Comparison of ENCODE assay signal across 26 cellular contexts in the genomic region with DNA sequence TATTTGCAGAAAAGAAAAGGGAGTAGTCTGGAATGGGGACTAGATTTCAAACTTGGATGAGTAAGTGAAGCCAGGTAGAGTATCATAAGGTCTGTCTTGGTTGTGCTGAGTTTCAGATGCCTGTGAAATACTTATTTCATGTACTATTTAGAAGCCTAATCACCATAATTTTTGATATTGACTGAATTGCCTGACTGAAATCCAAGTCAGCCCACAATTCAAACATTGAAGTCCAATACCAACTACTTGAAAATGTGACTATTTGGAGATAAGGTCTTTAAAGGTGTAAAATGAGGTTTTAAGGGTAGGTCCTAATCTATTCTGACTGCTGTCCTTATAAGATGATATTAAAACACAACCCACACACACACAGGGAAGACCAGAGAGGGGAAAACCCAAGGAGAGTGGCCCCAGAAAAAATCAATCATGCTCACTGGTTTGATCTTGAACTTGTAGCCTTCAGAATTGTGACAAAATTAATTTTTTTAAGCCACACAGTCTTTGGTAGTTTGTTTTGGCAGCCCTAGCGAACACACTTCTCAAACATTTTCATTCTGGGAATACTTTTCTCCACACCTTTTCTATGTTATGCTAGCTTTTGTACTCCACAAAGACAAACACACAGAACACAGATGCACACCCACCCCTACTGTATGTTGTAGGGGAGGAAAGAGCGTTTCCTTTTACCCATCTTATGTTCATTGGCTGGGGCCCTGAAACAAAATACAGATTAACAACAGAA.
A peak's percentile ranks its signal among the peaks of the same experiment; 100 is the strongest.
DNase-seq lines count a peak whose midpoint lies in the region; ATAC-seq, FAIRE-seq and TF ChIP-seq lines count a peak whose summit lies in the region.
"Had no signal": no experiment of that assay in that cellular context is flagged by ENCODE, and none has a peak within 500 bp of the region (broad histone marks: within the 10 kb centered on the region; RNA-seq: fewer than 3 reads in every experiment).

No MANE protein-coding gene starts in this region.

- in situ Hi-C loops in GM12878 (cut with MboI): no loop called here

- H3K4me1 ChIP-seq in OCI-LY7 (ENCODE audit: insufficient read depth, low read length, poor library complexity, severe bottlenecking) (peaks cover 43% of the 10 kb centered on the region), GM12878 (ENCODE audit: control insufficient read depth, insufficient read depth, low read length) (no peaks in the 10 kb centered on the region; the same call in 1 of the 2 replicates), thymus (ENCODE audit: control insufficient read depth, insufficient read depth, low read length) (peaks cover 10% of the 10 kb centered on the region)

- no peak for TF ChIP-seq CTCF in OCI-LY7 (conservative IDR thresholded peaks at IDR 0.05; ENCODE audit: low read length)
- no peak for TF ChIP-seq CTCF in GM12878 (IDR thresholded peaks at IDR 0.05 in 2 of 3, conservative IDR thresholded peaks at IDR 0.05 in 1 of 3; ENCODE audit: control insufficient read depth in 2 of 3, extremely low read depth in 1 of 3, insufficient read depth in 1 of 3, low read depth in 3 of 3, low read length in 3 of 3)

- H3K4me3 ChIP-seq in OCI-LY7 (ENCODE audit: low read depth, low read length, poor library complexity, severe bottlenecking) (no peak overlapping the region), GM12878 (no peak overlapping the region), thymus (ENCODE audit: low read length) (peak overlapping the region; percentile 6)
- H3K4me3 ChIP-seq: ascending aorta, HAP-1, spleen had no signal

- H3K27me3 Mint-ChIP-seq in activated T-cell treated with anti-CD3 and anti-CD28 coated beads, Interleukin-2, amount 50 U/mL, for 72 hours (ENCODE audit: low read depth): no peaks in the 10 kb centered on the region
- no peaks in the 10 kb centered on the region for H3K27me3 Mint-ChIP-seq in activated T-cell treated with anti-CD3 and anti-CD28 coated beads, Interleukin-2, amount 50 U/mL, for 4 hours (ENCODE audit: low read depth)
- H3K27me3 Mint-ChIP-seq: central memory CD8-positive, alpha-beta T cell; memory B cell had no signal

- H3K79me2 ChIP-seq in OCI-LY7 (ENCODE audit: insufficient read depth, low read depth, low read length): peaks cover 11% of the 10 kb centered on the region; the same call in 1 of the 2 replicates
- H3K79me2 ChIP-seq in GM12878 (ENCODE audit: control insufficient read depth, insufficient read depth, low read length): peaks cover 4% of the 10 kb centered on the region; the same call in 1 of the 2 replicates

- intact Hi-C loops in OCI-LY7 (cut with micrococcal nuclease; ENCODE audit: unreplicated experiment) (no loop called here), GM12878 (cut with micrococcal nuclease; ENCODE audit: unreplicated experiment) (no loop called here)

- peak overlapping the region; percentile 19 to 52 for H3K4me3 Mint-ChIP-seq in activated T-cell treated with anti-CD3 and anti-CD28 coated beads, Interleukin-2, amount 50 U/mL, for 72 hours
- no peak overlapping the region for H3K4me3 Mint-ChIP-seq in activated T-cell treated with anti-CD3 and anti-CD28 coated beads, Interleukin-2, amount 50 U/mL, for 4 hours
- H3K4me3 Mint-ChIP-seq: central memory CD8-positive, alpha-beta T cell had no signal

- CTCF ChIA-PET in OCI-LY7 (lab: Charles Lee; ENCODE audit: unreplicated experiment): no interaction called here
- CTCF ChIA-PET in GM12878 (lab: Yijun Ruan, JAX): interaction anchor here (0.6 to 3.8 kb wide), 4 partner anchors 9 to 40 kb away, joined by 3 to 25 read pairs (median 6); a partner anchor contains a TSS

- TF ChIP-seq EP300 in GM12878 (IDR thresholded peaks at IDR 0.05; ENCODE audit: borderline replicate concordance in 1 of 2, control insufficient read depth in 1 of 2, low read depth in 2 of 2, low read length in 2 of 2): no peak

- H3K27me3 ChIP-seq in GM12878 (replicated peaks in 1 of 2; ENCODE audit: control insufficient read depth in 2 of 2, insufficient read depth in 2 of 2, low read length in 1 of 2) (no peaks in the 10 kb centered on the region), thymus (ENCODE audit: control insufficient read depth, insufficient read depth) (no peaks in the 10 kb centered on the region)
- H3K27me3 ChIP-seq: ascending aorta had no signal

- H4K20me1 ChIP-seq in OCI-LY7 (ENCODE audit: insufficient read depth, low read length) (no peaks in the 10 kb centered on the region), GM12878 (ENCODE audit: control insufficient read depth, insufficient read depth) (no peaks in the 10 kb centered on the region)

- no peak for TF ChIP-seq POLR2A in GM12878 (IDR thresholded peaks at IDR 0.05; ENCODE audit: low read depth, low read length)

- WGBS in GM12878 (ENCODE audit: insufficient coverage, insufficient replicate concordance, low lambda C conversion rate, missing lambda C conversion rate): 100% methylated on average over 2 of the region's 2 CpGs
- 95% methylated on average over 2 of the region's 2 CpGs for WGBS in thymus

- H3K36me3 Mint-ChIP-seq in activated T-cell treated with anti-CD3 and anti-CD28 coated beads, Interleukin-2, amount 50 U/mL, for 72 hours (ENCODE audit: insufficient read depth in 2 of 2): peaks cover 0 to 1% of the 10 kb centered on the region in 2 donors
- no peaks in the 10 kb centered on the region for H3K36me3 Mint-ChIP-seq in activated T-cell treated with anti-CD3 and anti-CD28 coated beads, Interleukin-2, amount 50 U/mL, for 4 hours (ENCODE audit: insufficient read depth)
- H3K36me3 Mint-ChIP-seq: memory B cell had no signal

- peak overlapping the region; percentile 65 for H3K27ac Mint-ChIP-seq in activated T-cell treated with anti-CD3 and anti-CD28 coated beads, Interleukin-2, amount 50 U/mL, for 72 hours
- H3K27ac Mint-ChIP-seq: memory B cell had no signal

- no peak for ATAC-seq in activated T-cell treated with anti-CD3 and anti-CD28 coated beads, Interleukin-2, amount 50 U/mL, for 72 hours (replicated peaks in 1 of 2)
- ATAC-seq in activated T-cell treated with anti-CD3 and anti-CD28 coated beads, Interleukin-2, amount 50 U/mL, for 4 hours: no peak
- ATAC-seq in GM12878: no peak
- no peak for ATAC-seq in GM21423 (IDR thresholded peaks at IDR 0.05; ENCODE audit: unreplicated experiment)
- ATAC-seq: left cardiac atrium had no signal

- H2AFZ ChIP-seq in OCI-LY7 (ENCODE audit: low read length): 0 out of 2 replicates have a peak overlapping the region, but pooled peaks have one; percentile 26
- no peak overlapping the region for H2AFZ ChIP-seq in GM12878 (ENCODE audit: control insufficient read depth, low read depth, low read length)

- peaks cover 10% of the 10 kb centered on the region for H3K4me1 Mint-ChIP-seq in activated T-cell treated with anti-CD3 and anti-CD28 coated beads, Interleukin-2, amount 50 U/mL, for 72 hours (ENCODE audit: low read depth)
- no peaks in the 10 kb centered on the region for H3K4me1 Mint-ChIP-seq in activated T-cell treated with anti-CD3 and anti-CD28 coated beads, Interleukin-2, amount 50 U/mL, for 4 hours (ENCODE audit: low read depth)
- H3K4me1 Mint-ChIP-seq: central memory CD8-positive, alpha-beta T cell had no signal

- no peaks in the 10 kb centered on the region for H3K9me3 Mint-ChIP-seq in activated T-cell treated with anti-CD3 and anti-CD28 coated beads, Interleukin-2, amount 50 U/mL, for 72 hours
- H3K9me3 Mint-ChIP-seq in activated T-cell treated with anti-CD3 and anti-CD28 coated beads, Interleukin-2, amount 50 U/mL, for 4 hours: peaks cover 5% of the 10 kb centered on the region
- H3K9me3 Mint-ChIP-seq: central memory CD8-positive, alpha-beta T cell had no signal

- SMC1A ChIA-PET in GM12878 (lab: Charles Lee; ENCODE audit: uncharacterized antibody, unreplicated experiment): interaction anchor here (0.7 to 1.5 kb wide), 3 partner anchors 10 to 40 kb away, joined by 3 read pairs; a partner anchor contains a TSS

- H3K9me3 ChIP-seq in OCI-LY7 (ENCODE audit: low read length) (peaks cover 5% of the 10 kb centered on the region; the same call in 1 of the 2 replicates), GM12878 (replicated peaks; ENCODE audit: control insufficient read depth, insufficient read depth, low read length) (no peaks in the 10 kb centered on the region), thymus (ENCODE audit: control insufficient read depth) (no peaks in the 10 kb centered on the region)
- H3K9me3 ChIP-seq: ascending aorta, HAP-1 had no signal

- H3K27ac ChIP-seq in OCI-LY7 (ENCODE audit: low read depth, low read length, poor library complexity, severe bottlenecking) (peak overlapping the region; percentile 46), GM12878 (ENCODE audit: control insufficient read depth, insufficient read depth) (no peak overlapping the region), thymus (ENCODE audit: low read depth) (no peak overlapping the region)
- H3K27ac ChIP-seq: ascending aorta, C4-2B, spleen had no signal

- no peak for FAIRE-seq in GM12878 (lab: Jason Lieb, UNC)
- FAIRE-seq: D721Med had no signal

- H3K36me3 ChIP-seq in OCI-LY7 (ENCODE audit: insufficient read depth, low read length) (peaks cover 13% of the 10 kb centered on the region; the same call in 1 of the 2 replicates), GM12878 (ENCODE audit: control insufficient read depth in 2 of 2, insufficient read depth in 2 of 2, low read length in 1 of 2) (no peaks in the 10 kb centered on the region), thymus (ENCODE audit: control insufficient read depth, insufficient read depth) (no peaks in the 10 kb centered on the region)
- H3K36me3 ChIP-seq: ascending aorta, HAP-1, spleen had no signal

- H3K9ac ChIP-seq in GM12878 (ENCODE audit: control insufficient read depth, insufficient read depth, low read length): no peak overlapping the region

- no TSS peak for BruUV-seq in OCI-LY7 (replicated peaks; lab: Mats Ljungman, UMichigan)
- BruUV-seq in GM12878 (replicated peaks; lab: Mats Ljungman, UMichigan): no TSS peak

- POLR2A ChIA-PET in OCI-LY7 (lab: Charles Lee) (interaction anchor here (0.9 to 7.3 kb wide), 9 partner anchors 16 to 1651 kb away, joined by 3 to 505 read pairs (median 50); a partner anchor contains a TSS), GM12878 (lab: Charles Lee) (interaction anchor here (0.7 to 4.9 kb wide), 4 partner anchors 7 to 30 kb away, joined by 4 to 85 read pairs (median 32); a partner anchor contains a TSS)

- TF ChIP-seq RAD21 in GM12878 (IDR thresholded peaks at IDR 0.05; ENCODE audit: insufficient read depth, low read depth, low read length): no peak

- H3K9me2 ChIP-seq in OCI-LY7 (ENCODE audit: insufficient read depth, low read length): no peaks in the 10 kb centered on the region

- DNase-seq in activated T-cell treated with anti-CD3 and anti-CD28 coated beads, Interleukin-2, amount 50 U/mL, for 72 hours: no peak
- no peak for DNase-seq in activated T-cell treated with anti-CD3 and anti-CD28 coated beads, Interleukin-2, amount 50 U/mL, for 4 hours
- no peak for DNase-seq in OCI-LY7 (ENCODE audit: low spot score)
- no peak for DNase-seq in GM12878 (ENCODE audit: low read depth, low spot score)
- DNase-seq in Ammon's horn (ENCODE audit: low spot score): no peak
- no peak for DNase-seq in OCI-M1 (lab: John Stamatoyannopoulos, UW)
- DNase-seq: activated CD4-positive, alpha-beta T cell treated with anti-CD3 and anti-CD28 coated beads, Interleukin-2, amount 50 U/mL, for 1 hour; activated naive CD4-positive, alpha-beta T cell; activated T-cell treated with anti-CD3 and anti-CD28 coated beads for 4 hours; Karpas-422; left cardiac atrium; MV-4-11; NCI-H1694 treated with DMSO at 0.1 percent for 48 hours; NCI-H2171 treated with DMSO at 0.1 percent for 48 hours; NCI-H524 treated with DMSO at 0.1 percent for 48 hours; stimulated activated CD4-positive, alpha-beta T cell treated with anti-CD3 and anti-CD28 coated beads, Interleukin-4, amount 100 ng/mL, for 1 hour; SW 1271 had no signal

- H3K4me2 ChIP-seq in OCI-LY7 (ENCODE audit: low read length) (no peak overlapping the region), GM12878 (ENCODE audit: control insufficient read depth, insufficient read depth) (no peak overlapping the region)

- RAD21 ChIA-PET in GM12878 (lab: Charles Lee; ENCODE audit: unreplicated experiment): no interaction called here
